25 cellular contexts compared by ENCODE assay signal in the genomic region with DNA sequence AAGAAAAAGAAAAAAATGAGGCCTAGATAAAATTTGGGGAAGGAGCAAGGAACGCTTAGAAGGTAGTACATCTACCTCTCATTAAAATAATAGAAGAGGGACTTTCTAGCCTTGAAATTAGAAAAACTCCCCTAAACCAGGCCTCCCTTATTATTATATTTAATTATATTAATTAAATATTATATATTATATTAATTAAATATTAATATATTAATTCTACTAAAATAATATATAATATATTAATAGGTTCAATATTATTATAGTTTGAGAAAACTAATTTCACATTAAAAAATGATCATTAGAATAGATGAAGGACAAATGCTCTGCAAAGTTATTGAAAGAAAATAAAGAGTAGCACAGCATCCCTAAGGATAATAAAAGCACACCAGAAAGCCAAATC.
"Had no signal": no experiment of that assay in that cellular context is flagged by ENCODE, and none has a peak within 500 bp of the region (broad histone marks: within the 10 kb centered on the region; RNA-seq: fewer than 3 reads in every experiment).

No MANE protein-coding gene starts in this region.

- H3K27me3 Mint-ChIP-seq: stimulated activated memory B cell treated with anti-CD40 and anti-IgM and Interleukin-4, amounts not matched to agents 10 μg/mL and 1 μg/mL and 100 μg/mL, for 72 hours had no signal

- H3K4me3 ChIP-seq: dorsolateral prefrontal cortex, hepatocyte, left lung, neural progenitor cell, psoas muscle, sigmoid colon, spleen, thoracic aorta, tibial nerve, upper lobe of left lung had no signal

- H3K27ac ChIP-seq: dorsolateral prefrontal cortex, epithelial cell of prostate, gastrocnemius medialis, hepatocyte, left lung, neural progenitor cell, psoas muscle, sigmoid colon, spleen, thoracic aorta, tibial nerve, upper lobe of left lung had no signal

- DNase-seq: dorsolateral prefrontal cortex; effector CD4-positive, alpha-beta T cell; gastrocnemius medialis; head of caudate nucleus; left cardiac atrium; left lung; midbrain; psoas muscle; right cardiac atrium; sigmoid colon; spleen; stimulated activated CD4-positive, alpha-beta T cell treated with anti-CD3 and anti-CD28 coated beads, Interleukin-4, amount 100 ng/mL, for 4 hours; stimulated activated naive CD8-positive, alpha-beta T cell treated with anti-CD3 and anti-CD28 coated beads, Interleukin-15, Interleukin-2, amounts not matched to agents 100 U/mL and 50 U/mL, for 24 hours; upper lobe of left lung had no signal

- H3K36me3 ChIP-seq: gastrocnemius medialis, left lung, sigmoid colon, spleen, thoracic aorta, tibial nerve, upper lobe of left lung had no signal

- H3K4me1 Mint-ChIP-seq: naive thymus-derived CD4-positive, alpha-beta T cell; nephron; neural progenitor cell; stimulated activated memory B cell treated with anti-CD40 and anti-IgM and Interleukin-4, amounts not matched to agents 10 μg/mL and 1 μg/mL and 100 μg/mL, for 72 hours had no signal

- FAIRE-seq: colon, urothelium cell line had no signal

- H3K4me1 ChIP-seq: gastrocnemius medialis, left lung, neural progenitor cell, psoas muscle, spleen, tibial nerve, upper lobe of left lung had no signal

- H3K27ac Mint-ChIP-seq: naive thymus-derived CD4-positive, alpha-beta T cell; nephron; neural progenitor cell; stimulated activated memory B cell treated with anti-CD40 and anti-IgM and Interleukin-4, amounts not matched to agents 10 μg/mL and 1 μg/mL and 100 μg/mL, for 72 hours had no signal

- H3K27me3 ChIP-seq: dorsolateral prefrontal cortex, gastrocnemius medialis, hepatocyte, left lung, neural progenitor cell, sigmoid colon, spleen, tibial nerve, upper lobe of left lung had no signal

- ATAC-seq: esophagus mucosa; gastrocnemius medialis; left cardiac atrium; left lung; naive thymus-derived CD4-positive, alpha-beta T cell; psoas muscle; right cardiac atrium; stimulated activated memory B cell treated with anti-CD40 and anti-IgM and Interleukin-4, amounts not matched to agents 10 μg/mL and 1 μg/mL and 100 μg/mL, for 72 hours; stimulated activated naive CD8-positive, alpha-beta T cell treated with anti-CD3 and anti-CD28 coated beads, Interleukin-15, Interleukin-2, amounts not matched to agents 100 U/mL and 50 U/mL, for 24 hours had no signal

- H3K4me3 Mint-ChIP-seq: naive thymus-derived CD4-positive, alpha-beta T cell; nephron; stimulated activated memory B cell treated with anti-CD40 and anti-IgM and Interleukin-4, amounts not matched to agents 10 μg/mL and 1 μg/mL and 100 μg/mL, for 72 hours had no signal
